In the genomic region with DNA sequence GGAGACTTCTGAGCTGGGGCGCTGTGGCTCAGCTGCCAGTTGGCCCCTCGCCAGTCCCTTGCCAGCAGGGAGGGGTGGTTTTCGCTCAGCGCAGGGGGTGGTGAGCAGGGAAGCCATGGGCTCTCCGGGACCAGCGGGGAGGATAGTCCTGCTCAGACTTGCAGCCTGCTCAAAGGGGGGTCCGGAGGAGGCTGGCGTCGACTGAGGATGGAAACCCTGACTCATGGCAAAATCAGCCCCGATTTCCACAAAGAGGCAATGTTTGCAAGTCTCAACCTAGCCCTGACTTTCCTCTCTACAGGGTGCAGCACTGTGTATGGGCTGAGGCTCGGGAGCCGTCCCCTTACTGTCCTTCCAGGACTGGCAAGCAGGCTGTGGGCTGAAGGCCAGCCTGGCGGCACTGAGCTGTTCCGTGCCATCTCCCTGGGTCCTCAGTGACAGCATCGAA, we compare ENCODE assay signal across 8 cellular contexts. TPM values are rescaled to one million over a fixed set of nuclear protein-coding genes. Genes with fewer than 3 reads are reported as not detected.
DNase-seq lines count a peak whose midpoint lies in the region; ATAC-seq and TF ChIP-seq lines count a peak whose summit lies in the region.

No MANE protein-coding gene starts in this region.

- no peaks in the 10 kb centered on the region for H3K9me3 ChIP-seq in thymus (ENCODE audit: control insufficient read depth)

- H3K27ac Mint-ChIP-seq in HFFc6 (peak overlapping the region; percentile 91), WTC11 (no peak overlapping the region), nephron progenitor cell (no peak overlapping the region)

- peak; percentile 78 for DNase-seq in HFFc6
- peak; percentile 74 for DNase-seq in amniotic epithelial cell (ENCODE audit: low read depth)
- DNase-seq in left ventricle myocardium superior = peak; percentile 75
- DNase-seq in superior temporal gyrus (ENCODE audit: extremely low spot score) = no peak
- no peak for DNase-seq in central memory CD4-positive, alpha-beta T cell
- DNase-seq in WTC11 (ENCODE audit: low spot score) = no peak
- DNase-seq in nephron progenitor cell = no peak

- H3K4me3 Mint-ChIP-seq in HFFc6 (peak overlapping the region; percentile 66), WTC11 (no peak overlapping the region), nephron progenitor cell (no peak overlapping the region)

- H3K4me1 Mint-ChIP-seq in HFFc6 (ENCODE audit: low read depth) (peaks cover 42% of the 10 kb centered on the region), WTC11 (peaks cover 7% of the 10 kb centered on the region), nephron progenitor cell (peaks cover 32% of the 10 kb centered on the region)

- ATAC-seq in left ventricle myocardium superior (peak; percentile 85), WTC11 (no peak)

- no peaks in the 10 kb centered on the region for H3K27me3 ChIP-seq in thymus (ENCODE audit: control insufficient read depth, insufficient read depth)

- 85% methylated on average over 15 of the region's 15 CpGs for WGBS in thymus

- H3K36me3 ChIP-seq in thymus (ENCODE audit: control insufficient read depth, insufficient read depth) = no peaks in the 10 kb centered on the region

- TF ChIP-seq CTCF in HFFc6 (IDR thresholded peaks at IDR 0.05) (no peak), WTC11 (IDR thresholded peaks at IDR 0.05) (no peak), nephron progenitor cell (IDR thresholded peaks at IDR 0.05) (no peak)

- intact Hi-C loops in left ventricle myocardium superior (cut with micrococcal nuclease) = no loop called here

- POLR2A ChIA-PET in WTC11 (lab: Charles Lee) = interaction anchor here (0.6 kb wide), 1 partner anchor 216 kb away, joined by 4 read pairs; no protein-coding TSS in a partner anchor

- H3K27me3 Mint-ChIP-seq in HFFc6 (ENCODE audit: insufficient read depth) (peaks cover 6% of the 10 kb centered on the region), WTC11 (ENCODE audit: low read depth) (no peaks in the 10 kb centered on the region), nephron progenitor cell (ENCODE audit: low read depth, poor library complexity) (peaks cover 3% of the 10 kb centered on the region)

- H3K36me3 Mint-ChIP-seq in HFFc6 (ENCODE audit: low read depth) (peaks cover 50% of the 10 kb centered on the region), WTC11 (peaks cover 41% of the 10 kb centered on the region), nephron progenitor cell (ENCODE audit: low read depth) (peaks cover 33% of the 10 kb centered on the region)

- H3K4me1 ChIP-seq in thymus (ENCODE audit: control insufficient read depth, insufficient read depth, low read length) = no peaks in the 10 kb centered on the region

- H3K4me3 ChIP-seq in thymus (ENCODE audit: low read length) = no peak overlapping the region

- CTCF ChIA-PET in WTC11 (lab: Charles Lee) = interaction anchor here (0.8 to 1.3 kb wide), 3 partner anchors 11 to 326 kb away, joined by 3 read pairs; no protein-coding TSS in a partner anchor

- no peaks in the 10 kb centered on the region for H3K9me3 Mint-ChIP-seq in HFFc6
- no peaks in the 10 kb centered on the region for H3K9me3 Mint-ChIP-seq in WTC11
- H3K9me3 Mint-ChIP-seq in nephron progenitor cell = no peaks in the 10 kb centered on the region

- H3K27ac ChIP-seq in thymus (ENCODE audit: low read depth) = peak overlapping the region; percentile 21

TF ChIP-seq in WTC11, 78 proteins besides CTCF, POLR2A, EP300 and RAD21 (continues in another document):
- no peak for TF ChIP-seq SMAD3 (CRISPR knock-in tag; IDR thresholded peaks at IDR 0.05; ENCODE audit: borderline replicate concordance)
- TF ChIP-seq, protein P1, sequence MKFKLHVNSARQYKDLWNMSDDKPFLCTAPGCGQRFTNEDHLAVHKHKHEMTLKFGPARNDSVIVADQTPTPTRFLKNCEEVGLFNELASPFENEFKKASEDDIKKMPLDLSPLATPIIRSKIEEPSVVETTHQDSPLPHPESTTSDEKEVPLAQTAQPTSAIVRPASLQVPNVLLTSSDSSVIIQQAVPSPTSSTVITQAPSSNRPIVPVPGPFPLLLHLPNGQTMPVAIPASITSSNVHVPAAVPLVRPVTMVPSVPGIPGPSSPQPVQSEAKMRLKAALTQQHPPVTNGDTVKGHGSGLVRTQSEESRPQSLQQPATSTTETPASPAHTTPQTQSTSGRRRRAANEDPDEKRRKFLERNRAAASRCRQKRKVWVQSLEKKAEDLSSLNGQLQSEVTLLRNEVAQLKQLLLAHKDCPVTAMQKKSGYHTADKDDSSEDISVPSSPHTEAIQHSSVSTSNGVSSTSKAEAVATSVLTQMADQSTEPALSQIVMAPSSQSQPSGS (CRISPR knock-in tag; IDR thresholded peaks at IDR 0.05; ENCODE audit: borderline replicate concordance, low read depth) = no peak
- TF ChIP-seq CBFB (CRISPR knock-in tag; IDR thresholded peaks at IDR 0.05; ENCODE audit: low read depth) = no peak
- TF ChIP-seq NFYB (CRISPR knock-in tag; conservative IDR thresholded peaks at IDR 0.05; ENCODE audit: low read depth) = no peak
- TF ChIP-seq, protein P2, sequence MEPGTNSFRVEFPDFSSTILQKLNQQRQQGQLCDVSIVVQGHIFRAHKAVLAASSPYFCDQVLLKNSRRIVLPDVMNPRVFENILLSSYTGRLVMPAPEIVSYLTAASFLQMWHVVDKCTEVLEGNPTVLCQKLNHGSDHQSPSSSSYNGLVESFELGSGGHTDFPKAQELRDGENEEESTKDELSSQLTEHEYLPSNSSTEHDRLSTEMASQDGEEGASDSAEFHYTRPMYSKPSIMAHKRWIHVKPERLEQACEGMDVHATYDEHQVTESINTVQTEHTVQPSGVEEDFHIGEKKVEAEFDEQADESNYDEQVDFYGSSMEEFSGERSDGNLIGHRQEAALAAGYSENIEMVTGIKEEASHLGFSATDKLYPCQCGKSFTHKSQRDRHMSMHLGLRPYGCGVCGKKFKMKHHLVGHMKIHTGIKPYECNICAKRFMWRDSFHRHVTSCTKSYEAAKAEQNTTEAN (CRISPR knock-in tag; IDR thresholded peaks at IDR 0.05) = no peak
- no peak for TF ChIP-seq IRF1 (CRISPR knock-in tag; IDR thresholded peaks at IDR 0.05)
- TF ChIP-seq ZNF263 (CRISPR knock-in tag; IDR thresholded peaks at IDR 0.05; ENCODE audit: low read depth) = no peak
- no peak for TF ChIP-seq IRF2 (CRISPR knock-in tag; IDR thresholded peaks at IDR 0.05; ENCODE audit: borderline replicate concordance, low read depth)
- TF ChIP-seq, protein P3, sequence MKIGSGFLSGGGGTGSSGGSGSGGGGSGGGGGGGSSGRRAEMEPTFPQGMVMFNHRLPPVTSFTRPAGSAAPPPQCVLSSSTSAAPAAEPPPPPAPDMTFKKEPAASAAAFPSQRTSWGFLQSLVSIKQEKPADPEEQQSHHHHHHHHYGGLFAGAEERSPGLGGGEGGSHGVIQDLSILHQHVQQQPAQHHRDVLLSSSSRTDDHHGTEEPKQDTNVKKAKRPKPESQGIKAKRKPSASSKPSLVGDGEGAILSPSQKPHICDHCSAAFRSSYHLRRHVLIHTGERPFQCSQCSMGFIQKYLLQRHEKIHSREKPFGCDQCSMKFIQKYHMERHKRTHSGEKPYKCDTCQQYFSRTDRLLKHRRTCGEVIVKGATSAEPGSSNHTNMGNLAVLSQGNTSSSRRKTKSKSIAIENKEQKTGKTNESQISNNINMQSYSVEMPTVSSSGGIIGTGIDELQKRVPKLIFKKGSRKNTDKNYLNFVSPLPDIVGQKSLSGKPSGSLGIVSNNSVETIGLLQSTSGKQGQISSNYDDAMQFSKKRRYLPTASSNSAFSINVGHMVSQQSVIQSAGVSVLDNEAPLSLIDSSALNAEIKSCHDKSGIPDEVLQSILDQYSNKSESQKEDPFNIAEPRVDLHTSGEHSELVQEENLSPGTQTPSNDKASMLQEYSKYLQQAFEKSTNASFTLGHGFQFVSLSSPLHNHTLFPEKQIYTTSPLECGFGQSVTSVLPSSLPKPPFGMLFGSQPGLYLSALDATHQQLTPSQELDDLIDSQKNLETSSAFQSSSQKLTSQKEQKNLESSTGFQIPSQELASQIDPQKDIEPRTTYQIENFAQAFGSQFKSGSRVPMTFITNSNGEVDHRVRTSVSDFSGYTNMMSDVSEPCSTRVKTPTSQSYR (CRISPR knock-in tag; IDR thresholded peaks at IDR 0.05) = no peak
- TF ChIP-seq, protein P4, sequence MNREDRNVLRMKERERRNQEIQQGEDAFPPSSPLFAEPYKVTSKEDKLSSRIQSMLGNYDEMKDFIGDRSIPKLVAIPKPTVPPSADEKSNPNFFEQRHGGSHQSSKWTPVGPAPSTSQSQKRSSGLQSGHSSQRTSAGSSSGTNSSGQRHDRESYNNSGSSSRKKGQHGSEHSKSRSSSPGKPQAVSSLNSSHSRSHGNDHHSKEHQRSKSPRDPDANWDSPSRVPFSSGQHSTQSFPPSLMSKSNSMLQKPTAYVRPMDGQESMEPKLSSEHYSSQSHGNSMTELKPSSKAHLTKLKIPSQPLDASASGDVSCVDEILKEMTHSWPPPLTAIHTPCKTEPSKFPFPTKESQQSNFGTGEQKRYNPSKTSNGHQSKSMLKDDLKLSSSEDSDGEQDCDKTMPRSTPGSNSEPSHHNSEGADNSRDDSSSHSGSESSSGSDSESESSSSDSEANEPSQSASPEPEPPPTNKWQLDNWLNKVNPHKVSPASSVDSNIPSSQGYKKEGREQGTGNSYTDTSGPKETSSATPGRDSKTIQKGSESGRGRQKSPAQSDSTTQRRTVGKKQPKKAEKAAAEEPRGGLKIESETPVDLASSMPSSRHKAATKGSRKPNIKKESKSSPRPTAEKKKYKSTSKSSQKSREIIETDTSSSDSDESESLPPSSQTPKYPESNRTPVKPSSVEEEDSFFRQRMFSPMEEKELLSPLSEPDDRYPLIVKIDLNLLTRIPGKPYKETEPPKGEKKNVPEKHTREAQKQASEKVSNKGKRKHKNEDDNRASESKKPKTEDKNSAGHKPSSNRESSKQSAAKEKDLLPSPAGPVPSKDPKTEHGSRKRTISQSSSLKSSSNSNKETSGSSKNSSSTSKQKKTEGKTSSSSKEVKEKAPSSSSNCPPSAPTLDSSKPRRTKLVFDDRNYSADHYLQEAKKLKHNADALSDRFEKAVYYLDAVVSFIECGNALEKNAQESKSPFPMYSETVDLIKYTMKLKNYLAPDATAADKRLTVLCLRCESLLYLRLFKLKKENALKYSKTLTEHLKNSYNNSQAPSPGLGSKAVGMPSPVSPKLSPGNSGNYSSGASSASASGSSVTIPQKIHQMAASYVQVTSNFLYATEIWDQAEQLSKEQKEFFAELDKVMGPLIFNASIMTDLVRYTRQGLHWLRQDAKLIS (CRISPR knock-in tag; IDR thresholded peaks at IDR 0.05; ENCODE audit: borderline replicate concordance) = no peak
- TF ChIP-seq ZNF416 (CRISPR knock-in tag; IDR thresholded peaks at IDR 0.05) = no peak

RNA-seq across cellular contexts. Expression of gene FBLN1, which starts 35.1 kb away (rescaled TPM):
- 100 to 1,000 TPM; 199 to 346 (median 326) TPM for total RNA-seq in HFFc6 (2021; fragmentation: NEBNext Ultra II Directional; extraction: Animal tissue kit (Norgen Biotek cat#: 25700))
- total RNA-seq in left ventricle myocardium superior = 93.3 TPM
- 36.3 TPM for polyA plus RNA-seq in thymus
- total RNA-seq in WTC11 (2021) = 183 to 219 TPM (median 217 TPM) in 3 replicates

Comparison
In these comparisons a context has a peak if more than half of its experiments do, and no peak if none do; other contexts are left out.
1. DNase-seq: peak in HFFc6 (single experiment), amniotic epithelial cell (single experiment) and left ventricle myocardium superior (single experiment); none in superior temporal gyrus (single experiment), central memory CD4-positive, alpha-beta T cell (single experiment), WTC11 (single experiment) and nephron progenitor cell (single experiment).